Comparison of ENCODE assay signal across 1 cellular context in genomic region chr7:141071855-141072547, GRCh38.
TF ChIP-seq lines count a peak whose summit lies in the region.

No MANE protein-coding gene starts in this region.

TF ChIP-seq in GM23338, 12 proteins besides CTCF, POLR2A, EP300 and RAD21 (continued from another document):
- TF ChIP-seq, protein P1, sequence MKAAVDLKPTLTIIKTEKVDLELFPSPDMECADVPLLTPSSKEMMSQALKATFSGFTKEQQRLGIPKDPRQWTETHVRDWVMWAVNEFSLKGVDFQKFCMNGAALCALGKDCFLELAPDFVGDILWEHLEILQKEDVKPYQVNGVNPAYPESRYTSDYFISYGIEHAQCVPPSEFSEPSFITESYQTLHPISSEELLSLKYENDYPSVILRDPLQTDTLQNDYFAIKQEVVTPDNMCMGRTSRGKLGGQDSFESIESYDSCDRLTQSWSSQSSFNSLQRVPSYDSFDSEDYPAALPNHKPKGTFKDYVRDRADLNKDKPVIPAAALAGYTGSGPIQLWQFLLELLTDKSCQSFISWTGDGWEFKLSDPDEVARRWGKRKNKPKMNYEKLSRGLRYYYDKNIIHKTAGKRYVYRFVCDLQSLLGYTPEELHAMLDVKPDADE (IDR thresholded peaks at IDR 0.05), result no peak
